In genomic region chr17:8632087-8632486, GRCh38 we compare ENCODE assay signal across 10 cellular contexts. TPM values are rescaled to one million over a fixed set of nuclear protein-coding genes. Genes with fewer than 3 reads are reported as not detected.
A peak's percentile ranks its signal among the peaks of the same experiment; 100 is the strongest.
DNase-seq lines count a peak whose midpoint lies in the region; ATAC-seq, FAIRE-seq and TF ChIP-seq lines count a peak whose summit lies in the region.
"Had no signal": no experiment of that assay in that cellular context is flagged by ENCODE, and none has a peak within 500 bp of the region (broad histone marks: within the 10 kb centered on the region; RNA-seq: fewer than 3 reads in every experiment).

No MANE protein-coding gene starts in this region.

- H3K4me3 Mint-ChIP-seq in astrocyte (ENCODE audit: unreplicated experiment): peak overlapping the region; percentile 89

- H3K27me3 ChIP-seq in left ventricle myocardium inferior (ENCODE audit: low read depth) (no peaks in the 10 kb centered on the region), astrocyte (ENCODE audit: insufficient read depth, low read length) (no peaks in the 10 kb centered on the region), upper lobe of right lung (peaks cover 5% of the 10 kb centered on the region)

- H3K4me1 ChIP-seq in left ventricle myocardium inferior (peaks cover 49% of the 10 kb centered on the region), astrocyte (ENCODE audit: insufficient read depth, low read length) (peaks cover 13% of the 10 kb centered on the region), upper lobe of right lung (peaks cover 5% of the 10 kb centered on the region)

- H3K4me1 Mint-ChIP-seq in astrocyte (ENCODE audit: low read depth, unreplicated experiment): peaks cover 11% of the 10 kb centered on the region

- intact Hi-C loops in left ventricle myocardium inferior (cut with micrococcal nuclease): no loop called here
- intact Hi-C loops in left cardiac atrium (cut with DNase I): no loop called here
- intact Hi-C loops in upper lobe of right lung (cut with DNase I): no loop called here

- CTCF ChIA-PET in GM10248 (lab: Yijun Ruan, JAX): interaction anchor here (2.2 kb wide), 1 partner anchor 51 kb away, joined by 7 read pairs; no protein-coding TSS in a partner anchor

- peaks cover 1% of the 10 kb centered on the region for H3K9me3 Mint-ChIP-seq in astrocyte (ENCODE audit: unreplicated experiment)

- H3K4me3 ChIP-seq in left ventricle myocardium inferior: peak overlapping the region; percentile 91
- H3K4me3 ChIP-seq in astrocyte (ENCODE audit: insufficient read depth, low read depth, low read length): no peak overlapping the region
- H3K4me3 ChIP-seq in upper lobe of right lung: no peak overlapping the region

- H2AFZ ChIP-seq in astrocyte (ENCODE audit: low read depth, low read length): no peak overlapping the region

- H3K36me3 ChIP-seq in left ventricle myocardium inferior (no peaks in the 10 kb centered on the region), astrocyte (ENCODE audit: insufficient read depth, low read length) (no peaks in the 10 kb centered on the region), upper lobe of right lung (no peaks in the 10 kb centered on the region)

- no peaks in the 10 kb centered on the region for H3K9me3 ChIP-seq in left ventricle myocardium inferior (replicated peaks)
- H3K9me3 ChIP-seq in astrocyte (ENCODE audit: insufficient read depth, low read depth, low read length): no peaks in the 10 kb centered on the region
- H3K9me3 ChIP-seq in upper lobe of right lung: no peaks in the 10 kb centered on the region

- POLR2A ChIA-PET in GM10248 (lab: Yijun Ruan, JAX): no interaction called here

- H3K36me3 Mint-ChIP-seq in astrocyte (ENCODE audit: low read depth, unreplicated experiment): no peaks in the 10 kb centered on the region

- peak overlapping the region; percentile 91 for H3K4me2 ChIP-seq in astrocyte (ENCODE audit: low read length)

- no peak overlapping the region for H3K27ac Mint-ChIP-seq in astrocyte (ENCODE audit: unreplicated experiment)

- H3K9ac ChIP-seq in astrocyte (ENCODE audit: low read length): no peak overlapping the region

- TF ChIP-seq CTCF in left ventricle myocardium inferior (IDR thresholded peaks at IDR 0.05; ENCODE audit: borderline replicate concordance) (no peak), astrocyte (IDR thresholded peaks at IDR 0.05; ENCODE audit: insufficient read depth, low read depth, low read length) (no peak), upper lobe of right lung (IDR thresholded peaks at IDR 0.05) (no peak), GM10248 (IDR thresholded peaks at IDR 0.05; ENCODE audit: control extremely low read depth, extremely low read depth, low read depth, missing control alignments) (no peak)

- ATAC-seq in left cardiac atrium (no peak), upper lobe of right lung (no peak)
- ATAC-seq: activated CD4-positive, CD25-positive, alpha-beta regulatory T cell treated with anti-CD3 and anti-CD28 coated beads, Interleukin-2, amount 50 U/mL, for 24 hours had no signal

- H4K20me1 ChIP-seq in astrocyte (ENCODE audit: insufficient read depth, low read length): peaks cover 20% of the 10 kb centered on the region

- peaks cover 35% of the 10 kb centered on the region for H3K79me2 ChIP-seq in astrocyte (ENCODE audit: insufficient read depth, low read length)

- no peaks in the 10 kb centered on the region for H3K27me3 Mint-ChIP-seq in astrocyte (ENCODE audit: low read depth, unreplicated experiment)

- H3K27ac ChIP-seq in left ventricle myocardium inferior (replicated peaks) (peak overlapping the region; percentile 94), astrocyte (ENCODE audit: low read depth, low read length) (no peak overlapping the region), upper lobe of right lung (no peak overlapping the region)

- DNase-seq in left ventricle myocardium inferior (no peak), left cardiac atrium (no peak), astrocyte (ENCODE audit: low read depth) (no peak), lung microvascular endothelial cell (ENCODE audit: low read depth in 2 of 2) (peak; percentile 19 to 56), NCI-H2081 treated with DMSO at 0.1 percent for 48 hours (lab: John Stamatoyannopoulos, UW) (no peak), upper lobe of right lung (no peak), GM10248 (ENCODE audit: extremely low spot score) (no peak)
- DNase-seq in activated CD4-positive, alpha-beta T cell treated with anti-CD3 and anti-CD28 coated beads, Interleukin-2, amount 50 U/mL, for 48 hours: no peak
- DNase-seq: posterior cingulate gyrus had no signal

- FAIRE-seq in astrocyte (lab: Jason Lieb, UNC): no peak

RNA-seq across cellular contexts. Expression of gene MYH10, which starts 1.6 kb away (rescaled TPM):
- total RNA-seq in left ventricle myocardium inferior (49.7 TPM), left cardiac atrium (10 to 100 TPM; 49.9 to 52.9 TPM), astrocyte (125 and 150 TPM in 2 replicates), lung microvascular endothelial cell (245 and 287 TPM in 2 replicates), upper lobe of right lung (205 TPM)

Comparison
In these comparisons a context has a peak if more than half of its experiments do, and no peak if none do; other contexts are left out.
1. DNase-seq: peak in lung microvascular endothelial cell (2 of 2); none in left ventricle myocardium inferior (single experiment), left cardiac atrium (single experiment), astrocyte (single experiment), NCI-H2081 treated with DMSO at 0.1 percent for 48 hours (single experiment), upper lobe of right lung (single experiment), activated CD4-positive, alpha-beta T cell treated with anti-CD3 and anti-CD28 coated beads, Interleukin-2, amount 50 U/mL, for 48 hours (0 of 2) and GM10248 (single experiment).